ENCODE assay signal across 21 cellular contexts in genomic region chr17:705863-706262, GRCh38. TPM values are rescaled to one million over a fixed set of nuclear protein-coding genes. Genes with fewer than 3 reads are reported as not detected.
DNase-seq lines count a peak whose midpoint lies in the region; ATAC-seq, FAIRE-seq and TF ChIP-seq lines count a peak whose summit lies in the region.
"Had no signal": no experiment of that assay in that cellular context is flagged by ENCODE, and none has a peak within 500 bp of the region (broad histone marks: within the 10 kb centered on the region; RNA-seq: fewer than 3 reads in every experiment).

No MANE protein-coding gene starts in this region.

- no peak for DNase-seq in HepG2 (ENCODE audit: low spot score)
- DNase-seq in endothelial cell (ENCODE audit: low spot score) = no peak
- no peak for DNase-seq in left ventricle myocardium superior
- no peak for DNase-seq in thyroid gland
- no peak for DNase-seq in activated CD4-positive, alpha-beta T cell treated with anti-CD3 and anti-CD28 coated beads, Interleukin-2, amount 10 ng/mL, durations not matched to agents 24 days and 14 days
- no peak for DNase-seq in NCI-H526 (lab: John Stamatoyannopoulos, UW)
- no peak for DNase-seq in activated CD4-positive, alpha-beta T cell treated with anti-CD3 and anti-CD28 coated beads for 36 hours
- DNase-seq: Caco-2; CD4-positive, alpha-beta T cell; GDM1; H7; HFFc6; MM.1S; NCI-H1092; NCI-H2081; NCI-H2171 treated with DMSO at 0.1 percent for 48 hours; NCI-H446 treated with DMSO at 0.1 percent for 48 hours had no signal

- ATAC-seq in HepG2 = no peak
- ATAC-seq in left ventricle myocardium superior = peak; percentile 84
- no peak for ATAC-seq in activated CD4-positive, alpha-beta T cell treated with anti-CD3 and anti-CD28 coated beads for 36 hours
- ATAC-seq: A549, Panc1 had no signal

- peaks cover 22% of the 10 kb centered on the region for H3K36me3 Mint-ChIP-seq in endothelial cell (ENCODE audit: low read depth, unreplicated experiment)
- H3K36me3 Mint-ChIP-seq in activated CD4-positive, alpha-beta T cell treated with anti-CD3 and anti-CD28 coated beads, Interleukin-2, amount 10 ng/mL, durations not matched to agents 24 days and 14 days (ENCODE audit: low read depth) = peaks cover 27% of the 10 kb centered on the region
- H3K36me3 Mint-ChIP-seq in activated CD4-positive, alpha-beta T cell treated with anti-CD3 and anti-CD28 coated beads for 36 hours (ENCODE audit: low read depth) = peaks cover 16% of the 10 kb centered on the region

- H3K27me3 Mint-ChIP-seq in endothelial cell (ENCODE audit: unreplicated experiment) = no peaks in the 10 kb centered on the region
- no peaks in the 10 kb centered on the region for H3K27me3 Mint-ChIP-seq in activated CD4-positive, alpha-beta T cell treated with anti-CD3 and anti-CD28 coated beads, Interleukin-2, amount 10 ng/mL, durations not matched to agents 24 days and 14 days
- no peaks in the 10 kb centered on the region for H3K27me3 Mint-ChIP-seq in activated CD4-positive, alpha-beta T cell treated with anti-CD3 and anti-CD28 coated beads for 36 hours
- H3K27me3 Mint-ChIP-seq: CD4-positive, alpha-beta T cell had no signal

- TF ChIP-seq EP300 in HepG2 (IDR thresholded peaks at IDR 0.05; ENCODE audit: low read depth in 2 of 2, low read length in 2 of 2) (no peak), HepG2 (CRISPR knock-in tag; IDR thresholded peaks at IDR 0.05; ENCODE audit: borderline replicate concordance) (no peak)

- peak overlapping the region; percentile 13 for H3K27ac Mint-ChIP-seq in endothelial cell (ENCODE audit: unreplicated experiment)
- H3K27ac Mint-ChIP-seq in activated CD4-positive, alpha-beta T cell treated with anti-CD3 and anti-CD28 coated beads, Interleukin-2, amount 10 ng/mL, durations not matched to agents 24 days and 14 days = no peak overlapping the region
- no peak overlapping the region for H3K27ac Mint-ChIP-seq in activated CD4-positive, alpha-beta T cell treated with anti-CD3 and anti-CD28 coated beads for 36 hours
- H3K27ac Mint-ChIP-seq: CD4-positive, alpha-beta T cell had no signal

- no peak for TF ChIP-seq RAD21 in liver (IDR thresholded peaks at IDR 0.05)
- no peak for TF ChIP-seq RAD21 in HepG2 (CRISPR knock-in tag; IDR thresholded peaks at IDR 0.05)

- H3K27ac ChIP-seq in liver (ENCODE audit: low read depth in 1 of 2, low read length in 2 of 2) (no peak overlapping the region), HepG2 (ENCODE audit: extremely low read length, insufficient read depth, low read length) (no peak overlapping the region), thyroid gland (peak overlapping the region; percentile 76 to 90 (median 88))
- H3K27ac ChIP-seq: A549 had no signal

- no TSS peak for BruUV-seq in HepG2 (replicated peaks; lab: Mats Ljungman, UMichigan)

- no peak for FAIRE-seq in HepG2 (lab: Jason Lieb, UNC)
- FAIRE-seq: A549, HTR-8/SVneo had no signal

- no peak overlapping the region for H3K4me3 Mint-ChIP-seq in endothelial cell (ENCODE audit: unreplicated experiment)
- no peak overlapping the region for H3K4me3 Mint-ChIP-seq in activated CD4-positive, alpha-beta T cell treated with anti-CD3 and anti-CD28 coated beads, Interleukin-2, amount 10 ng/mL, durations not matched to agents 24 days and 14 days
- H3K4me3 Mint-ChIP-seq in activated CD4-positive, alpha-beta T cell treated with anti-CD3 and anti-CD28 coated beads for 36 hours = no peak overlapping the region
- H3K4me3 Mint-ChIP-seq: CD4-positive, alpha-beta T cell; HFFc6 had no signal

- TF ChIP-seq CTCF in liver (IDR thresholded peaks at IDR 0.05; ENCODE audit: low read depth, low read length, missing input control) = no peak
- no peak for TF ChIP-seq CTCF in HepG2 (CRISPR knock-in tag; IDR thresholded peaks at IDR 0.05)
- TF ChIP-seq CTCF in endothelial cell (IDR thresholded peaks at IDR 0.05; ENCODE audit: unreplicated experiment) = no peak
- TF ChIP-seq CTCF in thyroid gland (IDR thresholded peaks at IDR 0.05) = no peak

- POLR2A ChIA-PET in HepG2 (lab: Yijun Ruan, JAX) = no interaction called here
- POLR2A ChIA-PET in activated CD4-positive, alpha-beta T cell treated with anti-CD3 and anti-CD28 coated beads for 36 hours (lab: Charles Lee) = no interaction called here

- H3K27me3 ChIP-seq in liver (ENCODE audit: control insufficient read depth in 4 of 4, insufficient read depth in 4 of 4, low read length in 3 of 4) = no peaks in the 10 kb centered on the region
- no peaks in the 10 kb centered on the region; a peak in 1 of 5 replicates for H3K27me3 ChIP-seq in HepG2 (ENCODE audit: control insufficient read depth in 1 of 2, insufficient read depth in 2 of 2, low read length in 2 of 2)
- no peaks in the 10 kb centered on the region for H3K27me3 ChIP-seq in thyroid gland

- H3K9me3 Mint-ChIP-seq in endothelial cell (ENCODE audit: unreplicated experiment) = no peaks in the 10 kb centered on the region
- no peaks in the 10 kb centered on the region for H3K9me3 Mint-ChIP-seq in activated CD4-positive, alpha-beta T cell treated with anti-CD3 and anti-CD28 coated beads, Interleukin-2, amount 10 ng/mL, durations not matched to agents 24 days and 14 days
- H3K9me3 Mint-ChIP-seq in activated CD4-positive, alpha-beta T cell treated with anti-CD3 and anti-CD28 coated beads for 36 hours (ENCODE audit: low read depth) = no peaks in the 10 kb centered on the region
- H3K9me3 Mint-ChIP-seq: CD4-positive, alpha-beta T cell; HFFc6 had no signal

- TF ChIP-seq POLR2A in HepG2 (IDR thresholded peaks at IDR 0.05; ENCODE audit: insufficient read depth in 1 of 2, low read depth in 2 of 2, low read length in 2 of 2) (no peak), thyroid gland (IDR thresholded peaks at IDR 0.05) (no peak)

- H3K9me3 ChIP-seq in liver (ENCODE audit: control insufficient read depth in 4 of 4, low read length in 3 of 4) (no peaks in the 10 kb centered on the region), HepG2 (ENCODE audit: low read length) (no peaks in the 10 kb centered on the region), thyroid gland (no peaks in the 10 kb centered on the region)
- H3K9me3 ChIP-seq: A549, Caco-2 had no signal

- H3K79me2 ChIP-seq in HepG2 (ENCODE audit: insufficient read depth, low read length) = peaks cover 7% of the 10 kb centered on the region

- in situ Hi-C loops in HepG2 (cut with HindIII; ENCODE audit: extremely low pct_ligation_motif_present, low pct_unique_long_range_greater_than_20kb) = no loop called here

- 75% methylated on average over 6 of the region's 6 CpGs for WGBS in liver
- 96% methylated on average over 6 of the region's 6 CpGs for WGBS in HepG2 (ENCODE audit: low lambda C conversion rate)
- WGBS in thyroid gland, 2 donors = 78 to 88% methylated on average over 6 of the region's 6 CpGs

- H2AFZ ChIP-seq in HepG2 (ENCODE audit: low read length) = no peak overlapping the region

- H4K20me1 ChIP-seq in HepG2 (ENCODE audit: insufficient read depth, low read length) = no peaks in the 10 kb centered on the region

- H3K36me3 ChIP-seq in liver (ENCODE audit: control insufficient read depth in 4 of 4, insufficient read depth in 3 of 4, low read depth in 1 of 4, low read length in 3 of 4) = peaks cover 7 to 26% (median 18%) of the 10 kb centered on the region in 4 donors
- peaks cover 16 to 38% of the 10 kb centered on the region in 2 experiments for H3K36me3 ChIP-seq in HepG2 (replicated peaks in 1 of 2; ENCODE audit: control insufficient read depth in 1 of 2, insufficient read depth in 2 of 2, low read length in 2 of 2)
- peaks cover 12 to 21% of the 10 kb centered on the region in 2 donors for H3K36me3 ChIP-seq in thyroid gland

- CTCF ChIA-PET in HepG2 (lab: Yijun Ruan, JAX; ENCODE audit: low intra/inter-chr PET ratio, low total read pairs) = no interaction called here
- CTCF ChIA-PET in activated CD4-positive, alpha-beta T cell treated with anti-CD3 and anti-CD28 coated beads for 36 hours (lab: Charles Lee) = interaction anchor here (0.6 to 1.6 kb wide), 4 partner anchors 11 to 297 kb away, joined by 3 to 14 read pairs (median 3); no protein-coding TSS in a partner anchor

- H3K4me1 Mint-ChIP-seq in endothelial cell (ENCODE audit: unreplicated experiment) = no peaks in the 10 kb centered on the region
- peaks cover 13% of the 10 kb centered on the region for H3K4me1 Mint-ChIP-seq in activated CD4-positive, alpha-beta T cell treated with anti-CD3 and anti-CD28 coated beads, Interleukin-2, amount 10 ng/mL, durations not matched to agents 24 days and 14 days
- peaks cover 9% of the 10 kb centered on the region for H3K4me1 Mint-ChIP-seq in activated CD4-positive, alpha-beta T cell treated with anti-CD3 and anti-CD28 coated beads for 36 hours

- no peak overlapping the region for H3K9ac ChIP-seq in liver (ENCODE audit: low read depth in 1 of 2, low read length in 2 of 2)
- no peak overlapping the region for H3K9ac ChIP-seq in HepG2 (ENCODE audit: insufficient read depth, low read depth, low read length)

- H3K4me3 ChIP-seq in liver (ENCODE audit: low read depth in 1 of 3, low read length in 3 of 3) (no peak overlapping the region), HepG2 (replicated peaks in 1 of 3; ENCODE audit: insufficient read depth in 1 of 3, low read depth in 2 of 3, low read length in 3 of 3) (no peak overlapping the region), thyroid gland (replicated peaks in 1 of 3) (no peak overlapping the region)
- H3K4me3 ChIP-seq: A549 had no signal

- no peaks in the 10 kb centered on the region for H3K4me1 ChIP-seq in liver (ENCODE audit: control insufficient read depth in 4 of 4, insufficient read depth in 4 of 4, low read length in 3 of 4)
- no peaks in the 10 kb centered on the region for H3K4me1 ChIP-seq in HepG2 (ENCODE audit: insufficient read depth, low read length)
- peaks cover 30 to 34% of the 10 kb centered on the region in 2 donors for H3K4me1 ChIP-seq in thyroid gland
- H3K4me1 ChIP-seq: A549, Caco-2 had no signal

- intact Hi-C loops in HepG2 (cut with micrococcal nuclease; ENCODE audit: unreplicated experiment) = no loop called here
- intact Hi-C loops in left ventricle myocardium superior (cut with micrococcal nuclease) = no loop called here
- intact Hi-C loops in thyroid gland (cut with DNase I) = no loop called here
- intact Hi-C loops in activated CD4-positive, alpha-beta T cell treated with anti-CD3 and anti-CD28 coated beads, Interleukin-2, amount 10 ng/mL, durations not matched to agents 24 days and 14 days (cut with micrococcal nuclease) = no loop called here
- intact Hi-C loops in activated CD4-positive, alpha-beta T cell treated with anti-CD3 and anti-CD28 coated beads for 36 hours (cut with DNase I, micrococcal nuclease) = loop anchor here in 1 of 2 experiments (10.0 kb wide), 1 partner anchor 321 kb away; no protein-coding TSS in a partner anchor

- H3K4me2 ChIP-seq in HepG2 (ENCODE audit: low read depth, low read length) = no peak overlapping the region
- H3K4me2 ChIP-seq: A549 had no signal

RNA-seq across cellular contexts. Expression of gene VPS53, which starts 8.8 kb away (rescaled TPM):
- 10 to 100 TPM; 10.6 to 18.2 TPM for total RNA-seq in liver
- polyA plus RNA-seq in liver = 1 to 10 TPM; 5.1 to 5.4 TPM
- 17.3 and 21.8 TPM in 2 replicates for total RNA-seq in HepG2 (2016; rRNA removed; fragmentation: Illumina TruSeq; extraction: Trizol)
- total RNA-seq in HepG2 (2016; cell fraction: cytosol; rRNA removed; fragmentation: Illumina TruSeq; extraction: Trizol; ENCODE audit: low read depth) = 8.1 and 10.4 TPM in 2 replicates
- 17.9 and 18.2 TPM in 2 replicates for total RNA-seq in HepG2 (2016; cell fraction: insoluble cytoplasmic fraction; rRNA removed; fragmentation: Illumina TruSeq; extraction: Trizol)
- total RNA-seq in HepG2 (2016; cell fraction: membrane; rRNA removed; fragmentation: Illumina TruSeq; extraction: Trizol) = 6.2 and 7.3 TPM in 2 replicates
- 13.4 and 15.3 TPM in 2 replicates for total RNA-seq in HepG2 (2016; cell fraction: nucleus; rRNA removed; fragmentation: Illumina TruSeq; extraction: Trizol)
- 12.5 and 13.3 TPM in 2 replicates for polyA plus RNA-seq in HepG2 (2011; rRNA removed)
- 7.6 and 8.0 TPM in 2 replicates for polyA plus RNA-seq in HepG2 (2011; cell fraction: cytosol; rRNA removed)
- 10.5 and 11.7 TPM in 2 replicates for polyA plus RNA-seq in HepG2 (2011; cell fraction: nucleus; rRNA removed)
- polyA plus RNA-seq in HepG2 (2012) = 11.0 and 12.6 TPM in 2 replicates
- 1.3 and 1.4 TPM in 2 replicates for polyA plus RNA-seq in HepG2 (2016; cell fraction: cytosol; fragmentation: Illumina TruSeq; extraction: Trizol; ENCODE audit: low read depth)
- polyA plus RNA-seq in HepG2 (2016; cell fraction: insoluble cytoplasmic fraction; fragmentation: Illumina TruSeq; extraction: Trizol; ENCODE audit: low read depth) = 12.9 and 17.6 TPM in 2 replicates
- polyA plus RNA-seq in HepG2 (2016; cell fraction: membrane; fragmentation: Illumina TruSeq; extraction: Trizol; ENCODE audit: low read depth) = 3.0 and 3.4 TPM in 2 replicates
- 18.7 and 20.8 TPM in 2 replicates for polyA plus RNA-seq in HepG2 (2016; cell fraction: nucleus; fragmentation: Illumina TruSeq; extraction: Trizol; ENCODE audit: insufficient read depth, low read depth)
- polyA minus RNA-seq in HepG2 (2011; rRNA and poly(A)+ RNA removed; ENCODE audit: low replicate concordance) = 109 and 127 TPM in 2 replicates
- polyA minus RNA-seq in HepG2 (2011; cell fraction: cytosol; rRNA and poly(A)+ RNA removed) = 24.4 and 27.0 TPM in 2 replicates
- polyA minus RNA-seq in HepG2 (2011; cell fraction: nucleus; rRNA and poly(A)+ RNA removed) = 35.8 and 54.7 TPM in 2 replicates
- 60.0 TPM for total RNA-seq in endothelial cell (ENCODE audit: unreplicated experiment)
- total RNA-seq in left ventricle myocardium superior = 35.4 TPM
- 10 to 100 TPM; 39.8 to 55.9 (median 43.9) TPM for total RNA-seq in thyroid gland
- total RNA-seq in activated CD4-positive, alpha-beta T cell treated with anti-CD3 and anti-CD28 coated beads, Interleukin-2, amount 10 ng/mL, durations not matched to agents 24 days and 14 days = 88.9 and 90.6 TPM in 2 replicates
- 10 to 100 TPM; 57.6 to 73.2 TPM for total RNA-seq in activated CD4-positive, alpha-beta T cell treated with anti-CD3 and anti-CD28 coated beads for 36 hours

RNA-seq across cellular contexts. Expression of gene TLCD3A, which starts 26.5 kb away (rescaled TPM):
- total RNA-seq in liver = 1 to 10 TPM; 1.3 to 1.7 TPM
- polyA plus RNA-seq in liver = 1 to 10 TPM in 1 of 2 donors, under 1 TPM in 1; 0.57 to 2.3 TPM
- 16.5 and 25.2 TPM in 2 replicates for total RNA-seq in HepG2 (2016; rRNA removed; fragmentation: Illumina TruSeq; extraction: Trizol)
- total RNA-seq in HepG2 (2016; cell fraction: cytosol; rRNA removed; fragmentation: Illumina TruSeq; extraction: Trizol; ENCODE audit: low read depth) = 11.6 and 12.3 TPM in 2 replicates
- 16.8 and 25.2 TPM in 2 replicates for total RNA-seq in HepG2 (2016; cell fraction: insoluble cytoplasmic fraction; rRNA removed; fragmentation: Illumina TruSeq; extraction: Trizol)
- total RNA-seq in HepG2 (2016; cell fraction: membrane; rRNA removed; fragmentation: Illumina TruSeq; extraction: Trizol) = 24.8 and 30.1 TPM in 2 replicates
- total RNA-seq in HepG2 (2016; cell fraction: nucleus; rRNA removed; fragmentation: Illumina TruSeq; extraction: Trizol) = 22.5 and 29.8 TPM in 2 replicates
- polyA plus RNA-seq in HepG2 (2011; rRNA removed) = 46.6 and 53.8 TPM in 2 replicates
- polyA plus RNA-seq in HepG2 (2011; cell fraction: cytosol; rRNA removed) = 55.4 and 57.8 TPM in 2 replicates
- polyA plus RNA-seq in HepG2 (2011; cell fraction: nucleus; rRNA removed) = 29.5 and 29.7 TPM in 2 replicates
- polyA plus RNA-seq in HepG2 (2012) = 28.7 and 29.6 TPM in 2 replicates
- polyA plus RNA-seq in HepG2 (2016; cell fraction: cytosol; fragmentation: Illumina TruSeq; extraction: Trizol; ENCODE audit: low read depth) = 16.6 and 21.9 TPM in 2 replicates
- polyA plus RNA-seq in HepG2 (2016; cell fraction: insoluble cytoplasmic fraction; fragmentation: Illumina TruSeq; extraction: Trizol; ENCODE audit: low read depth) = 21.1 and 27.9 TPM in 2 replicates
- polyA plus RNA-seq in HepG2 (2016; cell fraction: membrane; fragmentation: Illumina TruSeq; extraction: Trizol; ENCODE audit: low read depth) = 30.8 and 33.2 TPM in 2 replicates
- 48.5 and 49.8 TPM in 2 replicates for polyA plus RNA-seq in HepG2 (2016; cell fraction: nucleus; fragmentation: Illumina TruSeq; extraction: Trizol; ENCODE audit: insufficient read depth, low read depth)
- 112 and 176 TPM in 2 replicates for polyA minus RNA-seq in HepG2 (2011; rRNA and poly(A)+ RNA removed; ENCODE audit: low replicate concordance)
- polyA minus RNA-seq in HepG2 (2011; cell fraction: cytosol; rRNA and poly(A)+ RNA removed) = 36.8 and 39.7 TPM in 2 replicates
- 18.0 and 23.5 TPM in 2 replicates for polyA minus RNA-seq in HepG2 (2011; cell fraction: nucleus; rRNA and poly(A)+ RNA removed)
- 24.6 TPM for total RNA-seq in endothelial cell (ENCODE audit: unreplicated experiment)
- 2.3 TPM for total RNA-seq in left ventricle myocardium superior
- 10 to 100 TPM in 3 of 4 donors, 1 to 10 TPM in 1; 9.0 to 13.7 (median 10.9) TPM for total RNA-seq in thyroid gland
- 42.3 and 43.1 TPM in 2 replicates for total RNA-seq in activated CD4-positive, alpha-beta T cell treated with anti-CD3 and anti-CD28 coated beads, Interleukin-2, amount 10 ng/mL, durations not matched to agents 24 days and 14 days
- 10 to 100 TPM; 13.8 to 25.9 TPM for total RNA-seq in activated CD4-positive, alpha-beta T cell treated with anti-CD3 and anti-CD28 coated beads for 36 hours

RNA-seq across cellular contexts. Expression of gene GEMIN4, which starts 46.2 kb away (rescaled TPM):
- total RNA-seq in liver (1 to 10 TPM; 6.5 to 7.0 TPM), HepG2 (2016; rRNA removed; fragmentation: Illumina TruSeq; extraction: Trizol) (22.7 and 28.2 TPM in 2 replicates), endothelial cell (ENCODE audit: unreplicated experiment) (17.7 TPM), left ventricle myocardium superior (14.1 TPM), thyroid gland (10 to 100 TPM; 28.5 to 34.8 (median 31.6) TPM)
- polyA plus RNA-seq in liver (1 to 10 TPM; 2.8 to 5.3 TPM), HepG2 (2011; rRNA removed) (10.8 and 13.6 TPM in 2 replicates)
- total RNA-seq in HepG2 (2016; cell fraction: cytosol; rRNA removed; fragmentation: Illumina TruSeq; extraction: Trizol; ENCODE audit: low read depth) = 1.6 and 2.8 TPM in 2 replicates
- 23.2 and 25.6 TPM in 2 replicates for total RNA-seq in HepG2 (2016; cell fraction: insoluble cytoplasmic fraction; rRNA removed; fragmentation: Illumina TruSeq; extraction: Trizol)
- 7.3 and 7.8 TPM in 2 replicates for total RNA-seq in HepG2 (2016; cell fraction: membrane; rRNA removed; fragmentation: Illumina TruSeq; extraction: Trizol)
- 14.5 and 15.4 TPM in 2 replicates for total RNA-seq in HepG2 (2016; cell fraction: nucleus; rRNA removed; fragmentation: Illumina TruSeq; extraction: Trizol)
- 5.1 and 7.0 TPM in 2 replicates for polyA plus RNA-seq in HepG2 (2011; cell fraction: cytosol; rRNA removed)
- 15.7 and 16.5 TPM in 2 replicates for polyA plus RNA-seq in HepG2 (2011; cell fraction: nucleus; rRNA removed)
- 10.4 and 10.6 TPM in 2 replicates for polyA plus RNA-seq in HepG2 (2012)
- 0.83 and 1.1 TPM in 2 replicates for polyA plus RNA-seq in HepG2 (2016; cell fraction: cytosol; fragmentation: Illumina TruSeq; extraction: Trizol; ENCODE audit: low read depth)
- 18.5 and 22.6 TPM in 2 replicates for polyA plus RNA-seq in HepG2 (2016; cell fraction: insoluble cytoplasmic fraction; fragmentation: Illumina TruSeq; extraction: Trizol; ENCODE audit: low read depth)
- 2.1 and 3.2 TPM in 2 replicates for polyA plus RNA-seq in HepG2 (2016; cell fraction: membrane; fragmentation: Illumina TruSeq; extraction: Trizol; ENCODE audit: low read depth)
- 17.5 and 17.6 TPM in 2 replicates for polyA plus RNA-seq in HepG2 (2016; cell fraction: nucleus; fragmentation: Illumina TruSeq; extraction: Trizol; ENCODE audit: insufficient read depth, low read depth)
- polyA minus RNA-seq in HepG2 (2011; rRNA and poly(A)+ RNA removed; ENCODE audit: low replicate concordance) = 30.3 and 134 TPM in 2 replicates
- polyA minus RNA-seq in HepG2 (2011; cell fraction: cytosol; rRNA and poly(A)+ RNA removed) = 6.5 and 6.9 TPM in 2 replicates
- polyA minus RNA-seq in HepG2 (2011; cell fraction: nucleus; rRNA and poly(A)+ RNA removed) = 9.9 and 11.6 TPM in 2 replicates
- 71.4 and 80.3 TPM in 2 replicates for total RNA-seq in activated CD4-positive, alpha-beta T cell treated with anti-CD3 and anti-CD28 coated beads, Interleukin-2, amount 10 ng/mL, durations not matched to agents 24 days and 14 days
- 10 to 100 TPM; 49.7 to 56.1 TPM for total RNA-seq in activated CD4-positive, alpha-beta T cell treated with anti-CD3 and anti-CD28 coated beads for 36 hours

Comparison
In these comparisons a context has a peak if more than half of its experiments do, and no peak if none do; other contexts are left out.
1. H3K27ac ChIP-seq: peak in thyroid gland (3 of 3); none in liver (0 of 2) and HepG2 (single experiment).